26 cellular contexts compared by ENCODE assay signal in genomic region chr13:105073041-105073440, GRCh38.
DNase-seq lines count a peak whose midpoint lies in the region; ATAC-seq and TF ChIP-seq lines count a peak whose summit lies in the region.
"Had no signal": no experiment of that assay in that cellular context is flagged by ENCODE, and none has a peak within 500 bp of the region (broad histone marks: within the 10 kb centered on the region; RNA-seq: fewer than 3 reads in every experiment).

No MANE protein-coding gene starts in this region.

- no peak overlapping the region for H3K9ac ChIP-seq in trophoblast cell (ENCODE audit: low read length)
- H3K9ac ChIP-seq: BLaER1 had no signal

- no peak overlapping the region for H3K4me2 ChIP-seq in trophoblast cell (ENCODE audit: low read length)
- H3K4me2 ChIP-seq: BLaER1 had no signal

- H3K4me3 ChIP-seq in trophoblast cell (ENCODE audit: low read depth, low read length): no peak overlapping the region
- H3K4me3 ChIP-seq: BLaER1, GM12878 had no signal

- ATAC-seq in stimulated activated memory B cell treated with anti-CD40 and anti-IgM and Interleukin-4, amounts not matched to agents 10 μg/mL and 1 μg/mL and 100 μg/mL, for 72 hours: peak; percentile 45
- ATAC-seq: GM12878 had no signal

- no peak overlapping the region for H2AFZ ChIP-seq in trophoblast cell (ENCODE audit: insufficient read depth, low read length, poor library complexity)

- H2BK120ac ChIP-seq in trophoblast cell (ENCODE audit: insufficient read depth, low read length, poor library complexity): peak overlapping the region; percentile 11

- H3K4me1 ChIP-seq in trophoblast cell (ENCODE audit: control insufficient read depth in 1 of 2, insufficient read depth in 2 of 2, low read length in 2 of 2): peaks cover 0 to 2% of the 10 kb centered on the region in 2 experiments
- H3K4me1 ChIP-seq: BE2C, BLaER1 had no signal

- no peak overlapping the region for H4K12ac ChIP-seq in trophoblast cell (ENCODE audit: low read depth, low read length)

- H2AK5ac ChIP-seq in trophoblast cell (ENCODE audit: low read length): no peak overlapping the region

- no peak overlapping the region for H3K18ac ChIP-seq in trophoblast cell (ENCODE audit: low read length)

- TF ChIP-seq CTCF in glutamatergic neuron (IDR thresholded peaks at IDR 0.05; ENCODE audit: partially characterized antibody, unreplicated experiment): no peak

- no peaks in the 10 kb centered on the region for H3K9me3 ChIP-seq in trophoblast cell (ENCODE audit: insufficient read depth, low read depth, low read length)
- H3K9me3 ChIP-seq: BE2C, BLaER1 had no signal

- DNase-seq in activated gamma-delta T cell (lab: John Stamatoyannopoulos, UW): peak; percentile 1
- DNase-seq in activated gamma-delta T cell treated with Interleukin-2 at 50 U/mL for 16 hours: no peak
- peak; percentile 27 for DNase-seq in glutamatergic neuron
- DNase-seq in trophoblast cell: no peak
- DNase-seq in NCI-H82 (lab: John Stamatoyannopoulos, UW): no peak
- no peak for DNase-seq in hepatic stellate cell (ENCODE audit: low spot score)
- DNase-seq in NCI-H2029 treated with DMSO at 0.1 percent for 48 hours (lab: John Stamatoyannopoulos, UW): no peak
- DNase-seq: 8988T; ACHN; BE2C; C1 segment of cervical spinal cord; CD4-positive, alpha-beta memory T cell; CD4-positive, CD25-positive, alpha-beta regulatory T cell; CD8-positive, alpha-beta memory T cell; COR-L47; DMS 273 treated with DMSO at 0.1 percent for 48 hours; DMS153; DMS53; DMS79; DND-41; EL; GDM1 had no signal

- H3K27ac Mint-ChIP-seq in glutamatergic neuron (ENCODE audit: unreplicated experiment): peak overlapping the region; percentile 78
- no peak overlapping the region for H3K27ac Mint-ChIP-seq in stimulated activated memory B cell treated with anti-CD40 and anti-IgM and Interleukin-4, amounts not matched to agents 10 μg/mL and 1 μg/mL and 100 μg/mL, for 72 hours
- H3K27ac Mint-ChIP-seq: CD14-positive monocyte; CD4-positive, alpha-beta memory T cell; CD4-positive, CD25-positive, alpha-beta regulatory T cell; CD8-positive, alpha-beta memory T cell had no signal

- peak overlapping the region; percentile 69 for H4K8ac ChIP-seq in trophoblast cell (ENCODE audit: low read depth, low read length)

- H3K27me3 Mint-ChIP-seq in glutamatergic neuron (ENCODE audit: unreplicated experiment): no peaks in the 10 kb centered on the region
- H3K27me3 Mint-ChIP-seq in stimulated activated memory B cell treated with anti-CD40 and anti-IgM and Interleukin-4, amounts not matched to agents 10 μg/mL and 1 μg/mL and 100 μg/mL, for 72 hours: no peaks in the 10 kb centered on the region
- H3K27me3 Mint-ChIP-seq: CD4-positive, CD25-positive, alpha-beta regulatory T cell; CD8-positive, alpha-beta memory T cell had no signal

- no CpG with 5 or more reads among the region's 13 CpGs for WGBS in trophoblast cell (ENCODE audit: extremely low coverage, insufficient coverage, insufficient read length)

- peaks cover 5% of the 10 kb centered on the region for H3K4me1 Mint-ChIP-seq in glutamatergic neuron (ENCODE audit: low read depth, unreplicated experiment)
- no peaks in the 10 kb centered on the region for H3K4me1 Mint-ChIP-seq in stimulated activated memory B cell treated with anti-CD40 and anti-IgM and Interleukin-4, amounts not matched to agents 10 μg/mL and 1 μg/mL and 100 μg/mL, for 72 hours
- H3K4me1 Mint-ChIP-seq: CD14-positive monocyte; CD4-positive, alpha-beta memory T cell; CD4-positive, CD25-positive, alpha-beta regulatory T cell; CD8-positive, alpha-beta memory T cell had no signal

- H3K4me3 Mint-ChIP-seq in glutamatergic neuron (ENCODE audit: unreplicated experiment): no peak overlapping the region
- no peak overlapping the region for H3K4me3 Mint-ChIP-seq in stimulated activated memory B cell treated with anti-CD40 and anti-IgM and Interleukin-4, amounts not matched to agents 10 μg/mL and 1 μg/mL and 100 μg/mL, for 72 hours
- H3K4me3 Mint-ChIP-seq: CD14-positive monocyte; CD4-positive, alpha-beta memory T cell; CD8-positive, alpha-beta memory T cell had no signal

- no peak overlapping the region for H2BK12ac ChIP-seq in trophoblast cell (ENCODE audit: low read length)

- H3K14ac ChIP-seq in trophoblast cell (ENCODE audit: low read length): peak overlapping the region; percentile 64

- no peaks in the 10 kb centered on the region for H3K36me3 Mint-ChIP-seq in glutamatergic neuron (ENCODE audit: unreplicated experiment)
- H3K36me3 Mint-ChIP-seq in stimulated activated memory B cell treated with anti-CD40 and anti-IgM and Interleukin-4, amounts not matched to agents 10 μg/mL and 1 μg/mL and 100 μg/mL, for 72 hours: no peaks in the 10 kb centered on the region
- H3K36me3 Mint-ChIP-seq: CD14-positive monocyte; CD4-positive, alpha-beta memory T cell; CD4-positive, CD25-positive, alpha-beta regulatory T cell; CD8-positive, alpha-beta memory T cell had no signal

- no peaks in the 10 kb centered on the region for H3K79me1 ChIP-seq in trophoblast cell (ENCODE audit: low read length)

- H3K36me3 ChIP-seq in trophoblast cell (ENCODE audit: control insufficient read depth in 1 of 2, insufficient read depth in 2 of 2, low read length in 2 of 2): no peaks in the 10 kb centered on the region
- H3K36me3 ChIP-seq: BE2C, BLaER1 had no signal

- no peak overlapping the region for H3K4ac ChIP-seq in trophoblast cell (ENCODE audit: low read depth, low read length)

- no peak overlapping the region for H3K23ac ChIP-seq in trophoblast cell (ENCODE audit: low read length)

- no peak overlapping the region for H2BK5ac ChIP-seq in trophoblast cell (ENCODE audit: low read depth, low read length, poor library complexity)

- H3K79me2 ChIP-seq in trophoblast cell (ENCODE audit: control insufficient read depth, insufficient read depth, low read length, poor library complexity): peaks cover 2% of the 10 kb centered on the region

- H4K91ac ChIP-seq in trophoblast cell (ENCODE audit: low read depth, low read length): peak overlapping the region; percentile 18

- H3K9me3 Mint-ChIP-seq in glutamatergic neuron (ENCODE audit: unreplicated experiment): no peaks in the 10 kb centered on the region
- H3K9me3 Mint-ChIP-seq in stimulated activated memory B cell treated with anti-CD40 and anti-IgM and Interleukin-4, amounts not matched to agents 10 μg/mL and 1 μg/mL and 100 μg/mL, for 72 hours: no peaks in the 10 kb centered on the region
- H3K9me3 Mint-ChIP-seq: CD4-positive, CD25-positive, alpha-beta regulatory T cell; CD8-positive, alpha-beta memory T cell had no signal

- H3K27ac ChIP-seq in trophoblast cell (ENCODE audit: low read depth, low read length): no peak overlapping the region
- H3K27ac ChIP-seq: BLaER1 had no signal

- no peaks in the 10 kb centered on the region for H3K27me3 ChIP-seq in trophoblast cell (ENCODE audit: insufficient read depth, low read length)
- H3K27me3 ChIP-seq: BE2C, BLaER1 had no signal

Comparison
In these comparisons a context has a peak if more than half of its experiments do, and no peak if none do; other contexts are left out.
1. DNase-seq: peak in activated gamma-delta T cell (single experiment) and glutamatergic neuron (single experiment); none in activated gamma-delta T cell treated with Interleukin-2 at 50 U/mL for 16 hours (single experiment), trophoblast cell (0 of 2), NCI-H82 (single experiment), hepatic stellate cell (single experiment) and NCI-H2029 treated with DMSO at 0.1 percent for 48 hours (single experiment).